19 cellular contexts compared by ENCODE assay signal in genomic region chr16:65002265-65002664, GRCh38.
DNase-seq lines count a peak whose midpoint lies in the region; ATAC-seq and TF ChIP-seq lines count a peak whose summit lies in the region.
"Had no signal": no experiment of that assay in that cellular context is flagged by ENCODE, and none has a peak within 500 bp of the region (broad histone marks: within the 10 kb centered on the region; RNA-seq: fewer than 3 reads in every experiment).

No MANE protein-coding gene starts in this region.

- DNase-seq in GM04503 (ENCODE audit: low read depth) (peak; percentile 73), amniotic epithelial cell (ENCODE audit: low read depth) (peak; percentile 85), fibroblast of the aortic adventitia (ENCODE audit: low read depth) (peak; percentile 88), skeletal muscle cell (ENCODE audit: low read depth) (peak; percentile 65), iPS-NIHi7 (ENCODE audit: extremely low spot score) (no peak), retina (no peak)
- no peak for DNase-seq in activated CD4-positive, CD25-positive, alpha-beta regulatory T cell treated with anti-CD3 and anti-CD28 coated beads, Interleukin-2, amount 50 U/mL, for 72 hours
- DNase-seq: effector CD8-positive, alpha-beta T cell; H7; Kasumi-1; kidney glomerular epithelial cell; naive B cell; NCI-H2029 treated with DMSO at 0.1 percent for 48 hours; NCI-H69; RPMI8226; stimulated activated naive CD4-positive, alpha-beta T cell; T1000 had no signal

- TF ChIP-seq CTCF in fibroblast of the aortic adventitia (IDR thresholded peaks at IDR 0.05; ENCODE audit: insufficient read depth, low read length): no peak

- H3K4me3 ChIP-seq in fibroblast of the aortic adventitia (ENCODE audit: low read depth, low read length): no peak overlapping the region
- H3K4me3 ChIP-seq in skeletal muscle cell (ENCODE audit: low read depth, low read length): no peak overlapping the region

- no peak for ATAC-seq in HG03196 (IDR thresholded peaks at IDR 0.05; ENCODE audit: unreplicated experiment)
- ATAC-seq: sciatic nerve had no signal

Comparison
In these comparisons a context has a peak if more than half of its experiments do, and no peak if none do; other contexts are left out.
1. DNase-seq: peak in GM04503 (single experiment), amniotic epithelial cell (single experiment), fibroblast of the aortic adventitia (single experiment) and skeletal muscle cell (single experiment); none in activated CD4-positive, CD25-positive, alpha-beta regulatory T cell treated with anti-CD3 and anti-CD28 coated beads, Interleukin-2, amount 50 U/mL, for 72 hours (single experiment), iPS-NIHi7 (single experiment) and retina (single experiment).